8 cellular contexts compared by ENCODE assay signal in genomic region chr3:13009132-13009945, GRCh38.
DNase-seq lines count a peak whose midpoint lies in the region; ATAC-seq and TF ChIP-seq lines count a peak whose summit lies in the region.

No MANE protein-coding gene starts in this region.

- intact Hi-C loops in activated B cell treated with CpG ODN at 0.5 μM for 24 hours (cut with micrococcal nuclease) = loop anchor here (1.0 kb wide), 2 partner anchors 9 to 37 kb away; no protein-coding TSS in a partner anchor
- intact Hi-C loops in Right ventricle myocardium superior (cut with DNase I) = no loop called here
- intact Hi-C loops in PC-3 (cut with micrococcal nuclease) = no loop called here

- no peaks in the 10 kb centered on the region for H3K9me3 ChIP-seq in PC-3 (ENCODE audit: low read length)

- POLR2A ChIA-PET in activated B cell treated with CpG ODN at 0.5 μM for 24 hours (lab: Charles Lee) (interaction anchor here (0.9 to 18.4 kb wide), 7 partner anchors 7 to 77 kb away, joined by 3 to 465 read pairs (median 33); no protein-coding TSS in a partner anchor), PC-3 (lab: Charles Lee; ENCODE audit: unreplicated experiment) (no interaction called here)

- H3F3A ChIP-seq in PC-3 (ENCODE audit: low read length, unreplicated experiment) = no peaks in the 10 kb centered on the region

- no peaks in the 10 kb centered on the region for H3K36me3 ChIP-seq in PC-3 (ENCODE audit: low read depth, low read length)

- no peak overlapping the region for H2AFZ ChIP-seq in PC-3 (ENCODE audit: low read length)

- no peak overlapping the region for H3K9ac ChIP-seq in PC-3 (ENCODE audit: low read length)

- H3K27ac ChIP-seq in PC-3 (ENCODE audit: low read length) = no peak overlapping the region

- H3K4me2 ChIP-seq in PC-3 (ENCODE audit: low read length) = no peak overlapping the region

- H3K9me3 Mint-ChIP-seq in activated B cell treated with CpG ODN at 0.5 μM for 24 hours = no peaks in the 10 kb centered on the region
- no peaks in the 10 kb centered on the region for H3K9me3 Mint-ChIP-seq in stimulated activated naive CD8-positive, alpha-beta T cell treated with anti-CD3 and anti-CD28 coated beads, Interleukin-15, Interleukin-2, amounts not matched to agents 100 ng/mL and 50 ng/mL, for 24 hours

- peaks cover 9% of the 10 kb centered on the region for H3K4me1 ChIP-seq in PC-3 (ENCODE audit: insufficient read depth, low read length)

- peak overlapping the region; percentile 87 for H3K4me3 Mint-ChIP-seq in activated B cell treated with CpG ODN at 0.5 μM for 24 hours
- peak overlapping the region; percentile 71 for H3K4me3 Mint-ChIP-seq in stimulated activated naive CD8-positive, alpha-beta T cell treated with anti-CD3 and anti-CD28 coated beads, Interleukin-15, Interleukin-2, amounts not matched to agents 100 ng/mL and 50 ng/mL, for 24 hours

- H4K20me1 ChIP-seq in PC-3 (ENCODE audit: low read length) = no peaks in the 10 kb centered on the region

- H3K27me3 ChIP-seq in PC-3 (ENCODE audit: low read length) = no peaks in the 10 kb centered on the region

- TF ChIP-seq CTCF in activated B cell treated with CpG ODN at 0.5 μM for 24 hours (IDR thresholded peaks at IDR 0.05) (no peak), PC-3 (conservative IDR thresholded peaks at IDR 0.05; ENCODE audit: low read depth, low read length) (no peak)

- H3K79me2 ChIP-seq in PC-3 (ENCODE audit: low read length) = no peaks in the 10 kb centered on the region

- peak overlapping the region; percentile 95 for H3K27ac Mint-ChIP-seq in activated B cell treated with CpG ODN at 0.5 μM for 24 hours
- peak overlapping the region; percentile 83 for H3K27ac Mint-ChIP-seq in stimulated activated naive CD8-positive, alpha-beta T cell treated with anti-CD3 and anti-CD28 coated beads, Interleukin-15, Interleukin-2, amounts not matched to agents 100 ng/mL and 50 ng/mL, for 24 hours

- BruUV-seq in PC-3 (replicated peaks; lab: Mats Ljungman, UMichigan) = no TSS peak

- DNase-seq in Daoy (ENCODE audit: low read depth) = peak; percentile 86
- peak; percentile 67 for DNase-seq in activated B cell treated with CpG ODN at 0.5 μM for 24 hours
- peak; percentile 90 for DNase-seq in Right ventricle myocardium superior
- DNase-seq in occipital lobe (lab: John Stamatoyannopoulos, UW) = no peak
- no peak for DNase-seq in PC-3

- H3K4me3 ChIP-seq in PC-3 (ENCODE audit: low read length) = no peak overlapping the region

- H3K27me3 Mint-ChIP-seq in activated B cell treated with CpG ODN at 0.5 μM for 24 hours = no peaks in the 10 kb centered on the region
- no peaks in the 10 kb centered on the region for H3K27me3 Mint-ChIP-seq in stimulated activated naive CD8-positive, alpha-beta T cell treated with anti-CD3 and anti-CD28 coated beads, Interleukin-15, Interleukin-2, amounts not matched to agents 100 ng/mL and 50 ng/mL, for 24 hours

- no peaks in the 10 kb centered on the region for H3K9me2 ChIP-seq in PC-3 (replicated peaks; ENCODE audit: low read length)

- peak; percentile 15 for ATAC-seq in HG02973 (IDR thresholded peaks at IDR 0.05; ENCODE audit: unreplicated experiment)
- ATAC-seq in activated B cell treated with CpG ODN at 0.5 μM for 24 hours (ENCODE audit: low read depth) = peak; percentile 33
- ATAC-seq in Right ventricle myocardium superior (ENCODE audit: poor library complexity) = peak; percentile 53
- ATAC-seq in HG03025 (IDR thresholded peaks at IDR 0.05; ENCODE audit: low FRiP score, unreplicated experiment) = no peak
- no peak for ATAC-seq in PC-3

- CTCF ChIA-PET in activated B cell treated with CpG ODN at 0.5 μM for 24 hours (lab: Charles Lee) = interaction anchor here (0.8 to 4.8 kb wide), 4 partner anchors 10 to 45 kb away, joined by 3 to 18 read pairs (median 5); no protein-coding TSS in a partner anchor
- CTCF ChIA-PET in PC-3 (lab: Charles Lee) = no interaction called here

- H3K36me3 Mint-ChIP-seq in activated B cell treated with CpG ODN at 0.5 μM for 24 hours (ENCODE audit: low read depth) = peaks cover 64% of the 10 kb centered on the region
- peaks cover 16% of the 10 kb centered on the region for H3K36me3 Mint-ChIP-seq in stimulated activated naive CD8-positive, alpha-beta T cell treated with anti-CD3 and anti-CD28 coated beads, Interleukin-15, Interleukin-2, amounts not matched to agents 100 ng/mL and 50 ng/mL, for 24 hours (ENCODE audit: low read depth)

- H3K4me1 Mint-ChIP-seq in activated B cell treated with CpG ODN at 0.5 μM for 24 hours = peaks cover 99% of the 10 kb centered on the region
- H3K4me1 Mint-ChIP-seq in stimulated activated naive CD8-positive, alpha-beta T cell treated with anti-CD3 and anti-CD28 coated beads, Interleukin-15, Interleukin-2, amounts not matched to agents 100 ng/mL and 50 ng/mL, for 24 hours (ENCODE audit: low read depth) = peaks cover 99% of the 10 kb centered on the region

Comparison
In these comparisons a context has a peak if more than half of its experiments do, and no peak if none do; other contexts are left out.
1. DNase-seq: peak in Daoy (single experiment), activated B cell treated with CpG ODN at 0.5 μM for 24 hours (single experiment) and Right ventricle myocardium superior (single experiment); none in occipital lobe (single experiment) and PC-3 (single experiment).
2. ATAC-seq: peak in HG02973 (single experiment), activated B cell treated with CpG ODN at 0.5 μM for 24 hours (single experiment) and Right ventricle myocardium superior (single experiment); none in HG03025 (single experiment) and PC-3 (single experiment).